Comparison of ENCODE assay signal across 16 cellular contexts in genomic region chr1:204961765-204962419, GRCh38.
A peak's percentile ranks its signal among the peaks of the same experiment; 100 is the strongest.
DNase-seq lines count a peak whose midpoint lies in the region; ATAC-seq and TF ChIP-seq lines count a peak whose summit lies in the region.
"Had no signal": no experiment of that assay in that cellular context is flagged by ENCODE, and none has a peak within 500 bp of the region (broad histone marks: within the 10 kb centered on the region; RNA-seq: fewer than 3 reads in every experiment).

No MANE protein-coding gene starts in this region.

- H3K27me3 Mint-ChIP-seq in neural progenitor cell (ENCODE audit: insufficient read depth, low read depth): peaks cover 5% of the 10 kb centered on the region

- H3K4me3 Mint-ChIP-seq in neural progenitor cell: no peak overlapping the region
- H3K4me3 Mint-ChIP-seq: activated CD8-positive, alpha-beta T cell treated with anti-CD3 and anti-CD28 coated beads for 36 hours; activated T-helper 17 cell treated with anti-CD3 and anti-CD28 coated beads, Interleukin-2, amount 50 U/mL, for 72 hours; CD4-positive, alpha-beta T cell had no signal

- no peak overlapping the region for H3K4me3 ChIP-seq in fibroblast of mammary gland (ENCODE audit: control insufficient read depth, low read depth, low read length)
- no peak overlapping the region for H3K4me3 ChIP-seq in neural progenitor cell
- H3K4me3 ChIP-seq: sigmoid colon, tibial nerve had no signal

- H3K36me3 ChIP-seq in neural progenitor cell: no peaks in the 10 kb centered on the region
- H3K36me3 ChIP-seq: neutrophil had no signal

- no peak for ATAC-seq in HG03280 (IDR thresholded peaks at IDR 0.05; ENCODE audit: unreplicated experiment)
- no peak for ATAC-seq in HG03354 (IDR thresholded peaks at IDR 0.05; ENCODE audit: poor library complexity, severe bottlenecking, unreplicated experiment)
- ATAC-seq: activated CD8-positive, alpha-beta T cell treated with anti-CD3 and anti-CD28 coated beads for 36 hours; activated T-helper 17 cell treated with anti-CD3 and anti-CD28 coated beads, Interleukin-2, amount 50 U/mL, for 72 hours had no signal

- no peak overlapping the region for H3K4me2 ChIP-seq in neural progenitor cell

- no peaks in the 10 kb centered on the region for H3K79me2 ChIP-seq in neural progenitor cell (ENCODE audit: low read depth)

- peak in 2 of 3 experiments; percentile 26 to 35 for DNase-seq in NCI-H1417 (lab: John Stamatoyannopoulos, UW)
- no peak for DNase-seq in NCI-H1417 treated with DMSO at 0.1 percent for 48 hours (lab: John Stamatoyannopoulos, UW)
- peak; percentile 50 for DNase-seq in NCI-H2171 (lab: John Stamatoyannopoulos, UW)
- DNase-seq in fibroblast of mammary gland (ENCODE audit: low read depth): peak; percentile 12
- no peak for DNase-seq in neural progenitor cell (ENCODE audit: low spot score)
- no peak for DNase-seq in NOMO-1 treated with dmso at 0.1 percent for 144 hours (lab: John Stamatoyannopoulos, UW; ENCODE audit: unreplicated experiment)
- DNase-seq: activated CD8-positive, alpha-beta T cell treated with anti-CD3 and anti-CD28 coated beads for 36 hours; CD4-positive, alpha-beta T cell; cerebellar nuclear complex; sigmoid colon; stimulated activated CD4-positive, alpha-beta T cell treated with anti-CD3 and anti-CD28 coated beads, Interleukin-4, amount 100 ng/mL, for 1 hour had no signal

- no peak overlapping the region for H3K9ac ChIP-seq in neural progenitor cell

- TF ChIP-seq CTCF in fibroblast of mammary gland (conservative IDR thresholded peaks at IDR 0.05; ENCODE audit: control insufficient read depth, insufficient read depth, low read depth, low read length): no peak
- peak; percentile 37 for TF ChIP-seq CTCF in neural progenitor cell (IDR thresholded peaks at IDR 0.05)

- H3K4me1 Mint-ChIP-seq in neural progenitor cell: no peaks in the 10 kb centered on the region
- H3K4me1 Mint-ChIP-seq: activated T-helper 17 cell treated with anti-CD3 and anti-CD28 coated beads, Interleukin-2, amount 50 U/mL, for 72 hours had no signal

- H3F3A ChIP-seq in neural progenitor cell (ENCODE audit: low read depth): no peaks in the 10 kb centered on the region

- no peaks in the 10 kb centered on the region for H3K36me3 Mint-ChIP-seq in neural progenitor cell

- H3K4me1 ChIP-seq in neural progenitor cell: peaks cover 6% of the 10 kb centered on the region
- H3K4me1 ChIP-seq: sigmoid colon, tibial nerve had no signal

- H3K9me3 Mint-ChIP-seq in neural progenitor cell: no peaks in the 10 kb centered on the region
- H3K9me3 Mint-ChIP-seq: activated CD8-positive, alpha-beta T cell treated with anti-CD3 and anti-CD28 coated beads for 36 hours; activated T-helper 17 cell treated with anti-CD3 and anti-CD28 coated beads, Interleukin-2, amount 50 U/mL, for 72 hours; CD4-positive, alpha-beta T cell had no signal

- no peaks in the 10 kb centered on the region for H3K9me3 ChIP-seq in neural progenitor cell (ENCODE audit: low read depth)
- H3K9me3 ChIP-seq: neutrophil, sigmoid colon, tibial nerve had no signal

- H4K20me1 ChIP-seq in neural progenitor cell (ENCODE audit: low read depth): no peaks in the 10 kb centered on the region

- no peak overlapping the region for H2AFZ ChIP-seq in neural progenitor cell (replicated peaks)

- no peak overlapping the region for H3K27ac ChIP-seq in neural progenitor cell
- H3K27ac ChIP-seq: neutrophil, sigmoid colon, tibial nerve had no signal

- H3K27me3 ChIP-seq in neural progenitor cell: no peaks in the 10 kb centered on the region
- H3K27me3 ChIP-seq: sigmoid colon, tibial nerve had no signal

- H3K27ac Mint-ChIP-seq in neural progenitor cell: no peak overlapping the region
- H3K27ac Mint-ChIP-seq: activated CD8-positive, alpha-beta T cell treated with anti-CD3 and anti-CD28 coated beads for 36 hours; activated T-helper 17 cell treated with anti-CD3 and anti-CD28 coated beads, Interleukin-2, amount 50 U/mL, for 72 hours; CD4-positive, alpha-beta T cell had no signal

Comparison
In these comparisons a context has a peak if more than half of its experiments do, and no peak if none do; other contexts are left out.
1. DNase-seq: peak in NCI-H1417 (2 of 3), NCI-H2171 (single experiment) and fibroblast of mammary gland (single experiment); none in NCI-H1417 treated with DMSO at 0.1 percent for 48 hours (single experiment), neural progenitor cell (single experiment) and NOMO-1 treated with dmso at 0.1 percent for 144 hours (single experiment).